ENCODE assay signal across 9 cellular contexts in genomic region chr7:8125680-8126444, GRCh38.
DNase-seq lines count a peak whose midpoint lies in the region; ATAC-seq and TF ChIP-seq lines count a peak whose summit lies in the region.
"Had no signal": no experiment of that assay in that cellular context is flagged by ENCODE, and none has a peak within 500 bp of the region (broad histone marks: within the 10 kb centered on the region; RNA-seq: fewer than 3 reads in every experiment).

No MANE protein-coding gene starts in this region.

- H3K4me3 Mint-ChIP-seq in activated T-cell treated with anti-CD3 and anti-CD28 coated beads, Interleukin-2, amount 50 U/mL, for 72 hours: peak overlapping the region; percentile 77 to 82

- peaks cover 6% of the 10 kb centered on the region for H3K27me3 Mint-ChIP-seq in activated T-cell treated with anti-CD3 and anti-CD28 coated beads, Interleukin-2, amount 50 U/mL, for 72 hours (ENCODE audit: low read depth)

- peak overlapping the region; percentile 89 for H3K27ac Mint-ChIP-seq in activated T-cell treated with anti-CD3 and anti-CD28 coated beads, Interleukin-2, amount 50 U/mL, for 72 hours

- peaks cover 80% of the 10 kb centered on the region for H3K4me1 Mint-ChIP-seq in activated T-cell treated with anti-CD3 and anti-CD28 coated beads, Interleukin-2, amount 50 U/mL, for 72 hours (ENCODE audit: low read depth)

- peaks cover 0 to 2% of the 10 kb centered on the region in 2 donors for H3K9me3 Mint-ChIP-seq in activated T-cell treated with anti-CD3 and anti-CD28 coated beads, Interleukin-2, amount 50 U/mL, for 72 hours

- DNase-seq in GM13976 (ENCODE audit: low spot score) (peak; percentile 66), NOMO-1 (lab: John Stamatoyannopoulos, UW; ENCODE audit: unreplicated experiment in 2 of 2) (peak; percentile 50 to 61), MG63 (no peak), SK-N-DZ (ENCODE audit: low spot score) (no peak), cortex of kidney (lab: John Stamatoyannopoulos, UW) (no peak)
- DNase-seq in activated T-cell treated with anti-CD3 and anti-CD28 coated beads, Interleukin-2, amount 50 U/mL, for 72 hours: peak; percentile 80 to 86

- no peaks in the 10 kb centered on the region for H3K27me3 ChIP-seq in neutrophil
- no peaks in the 10 kb centered on the region for H3K27me3 ChIP-seq in MG63

- H3K9me3 ChIP-seq in neutrophil (no peaks in the 10 kb centered on the region), MG63 (no peaks in the 10 kb centered on the region)

- H3K36me3 ChIP-seq in neutrophil (peaks cover 28% of the 10 kb centered on the region), MG63 (no peaks in the 10 kb centered on the region)

- H3K4me3 ChIP-seq in neutrophil (ENCODE audit: low read depth in 1 of 2, low read length in 1 of 2) (peak overlapping the region; percentile 23 to 40), MG63 (no peak overlapping the region)

- H3K4me1 ChIP-seq in neutrophil (ENCODE audit: control insufficient read depth in 1 of 2, insufficient read depth in 1 of 2, low read depth in 1 of 2, low read length in 1 of 2): peaks cover 42 to 46% of the 10 kb centered on the region in 2 experiments

- no peak for TF ChIP-seq CTCF in GM13976 (IDR thresholded peaks at IDR 0.05; ENCODE audit: borderline replicate concordance, control extremely low read depth, extremely low read depth, insufficient read depth, missing control alignments)
- TF ChIP-seq CTCF in neutrophil (IDR thresholded peaks at IDR 0.05): no peak

- peak overlapping the region; percentile 92 for H3K27ac ChIP-seq in neutrophil

- peak; percentile 71 for ATAC-seq in HG02571 (IDR thresholded peaks at IDR 0.05; ENCODE audit: unreplicated experiment)
- ATAC-seq in activated T-cell treated with anti-CD3 and anti-CD28 coated beads, Interleukin-2, amount 50 U/mL, for 72 hours (replicated peaks in 1 of 2): peak; percentile 92 to 94
- ATAC-seq: HCT116 had no signal

- peaks cover 0 to 2% of the 10 kb centered on the region in 2 donors for H3K36me3 Mint-ChIP-seq in activated T-cell treated with anti-CD3 and anti-CD28 coated beads, Interleukin-2, amount 50 U/mL, for 72 hours (ENCODE audit: insufficient read depth in 2 of 2)

- in situ Hi-C loops in GM13976 (cut with MboI; ENCODE audit: low sequenced_read_pairs, unreplicated experiment): loop anchor here (10.0 kb wide), 1 partner anchor 151 kb away; no protein-coding TSS in a partner anchor

Comparison
In these comparisons a context has a peak if more than half of its experiments do, and no peak if none do; other contexts are left out.
1. DNase-seq: peak in GM13976 (single experiment), NOMO-1 (2 of 2) and activated T-cell treated with anti-CD3 and anti-CD28 coated beads, Interleukin-2, amount 50 U/mL, for 72 hours (2 of 2); none in MG63 (single experiment), SK-N-DZ (single experiment) and cortex of kidney (single experiment).